Comparison of ENCODE assay signal across 14 cellular contexts in the genomic region with DNA sequence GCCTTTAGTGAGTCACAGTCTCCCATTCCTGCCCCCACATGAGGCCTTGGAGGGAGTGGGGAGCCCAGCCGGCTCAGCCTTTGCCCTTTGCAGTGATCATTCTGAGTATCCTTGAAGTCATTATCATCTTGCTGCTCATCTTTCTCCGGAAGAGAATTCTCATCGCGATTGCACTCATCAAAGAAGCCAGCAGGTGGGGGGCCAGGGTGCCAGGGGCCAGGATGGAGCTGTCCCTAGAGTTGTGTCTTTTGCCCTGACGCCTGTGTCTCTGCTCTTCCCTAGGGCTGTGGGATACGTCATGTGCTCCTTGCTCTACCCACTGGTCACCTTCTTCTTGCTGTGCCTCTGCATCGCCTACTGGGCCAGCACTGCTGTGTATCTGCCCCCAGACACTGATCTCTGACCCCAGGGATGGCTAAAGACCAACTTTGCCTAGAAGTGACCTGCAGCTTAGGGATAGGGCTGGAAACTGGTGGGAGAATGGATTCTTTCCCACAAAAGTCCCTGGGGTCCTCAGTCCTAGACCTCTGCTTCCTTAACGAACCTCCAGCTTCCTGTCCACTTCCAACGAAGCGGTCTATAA. TPM values are rescaled to one million over a fixed set of nuclear protein-coding genes. Genes with fewer than 3 reads are reported as not detected.
DNase-seq lines count a peak whose midpoint lies in the region; ATAC-seq and TF ChIP-seq lines count a peak whose summit lies in the region.
"Had no signal": no experiment of that assay in that cellular context is flagged by ENCODE, and none has a peak within 500 bp of the region (broad histone marks: within the 10 kb centered on the region; RNA-seq: fewer than 3 reads in every experiment).

No MANE protein-coding gene starts in this region.

- no peak overlapping the region for H2AFZ ChIP-seq in GM23338

- H3K27ac ChIP-seq in GM23338 (ENCODE audit: low read depth) (no peak overlapping the region), endodermal cell (ENCODE audit: low read depth, low read length) (no peak overlapping the region), spleen (peak overlapping the region in 6 of 8 donors; percentile 31 to 69 (median 56))
- H3K27ac ChIP-seq: BLaER1 had no signal

- H3K9me2 ChIP-seq in GM23338 (ENCODE audit: insufficient read depth) = no peaks in the 10 kb centered on the region

- H3K9me3 Mint-ChIP-seq in CD14-positive monocyte = no peaks in the 10 kb centered on the region
- no peaks in the 10 kb centered on the region; the same call in 2 of the 3 replicates for H3K9me3 Mint-ChIP-seq in GM23338
- H3K9me3 Mint-ChIP-seq in endodermal cell = no peaks in the 10 kb centered on the region

- ATAC-seq in GM23338 = no peak

- H3F3A ChIP-seq in GM23338 (replicated peaks; ENCODE audit: low read depth) = peaks cover 7% of the 10 kb centered on the region; the same call in 1 of the 2 replicates

- peaks cover 4% of the 10 kb centered on the region; the same call in 1 of the 2 replicates for H4K20me1 ChIP-seq in GM23338 (replicated peaks; ENCODE audit: insufficient read depth)

- no peak overlapping the region for H3K9ac ChIP-seq in endodermal cell (ENCODE audit: extremely low read depth, low read length, poor library complexity, severe bottlenecking)
- H3K9ac ChIP-seq: BLaER1 had no signal

- 91 to 95% methylated on average over 8 to 10 of the region's 10 CpGs for WGBS in endodermal cell (ENCODE audit: insufficient coverage in 1 of 2, insufficient read length in 1 of 2), 2 experiments
- 71 to 82% (median 80%) methylated on average over 10 of the region's 10 CpGs for WGBS in spleen, 5 donors

- H3K27me3 ChIP-seq in GM23338 (ENCODE audit: insufficient read depth) (no peaks in the 10 kb centered on the region), endodermal cell (ENCODE audit: control insufficient read depth, insufficient read depth, low read length, poor library complexity, severe bottlenecking) (no peaks in the 10 kb centered on the region), spleen (replicated peaks in 1 of 7) (no peaks in the 10 kb centered on the region)
- H3K27me3 ChIP-seq: BLaER1 had no signal

- no peak for TF ChIP-seq CTCF in CD14-positive monocyte (IDR thresholded peaks at IDR 0.05)
- TF ChIP-seq CTCF in GM23338 (conservative IDR thresholded peaks at IDR 0.05; ENCODE audit: low read depth in 2 of 2) = no peak
- TF ChIP-seq CTCF in endodermal cell (conservative IDR thresholded peaks at IDR 0.05) = peak; percentile 12
- TF ChIP-seq CTCF in spleen (IDR thresholded peaks at IDR 0.05 in 8 of 11, conservative IDR thresholded peaks at IDR 0.05 in 3 of 11) = no peak

- H3K36me3 ChIP-seq in GM23338 (ENCODE audit: insufficient read depth) = peaks cover 16% of the 10 kb centered on the region; the same call in 1 of the 2 replicates
- H3K36me3 ChIP-seq in endodermal cell (ENCODE audit: control insufficient read depth, insufficient read depth, low read length) = peaks cover 59% of the 10 kb centered on the region
- H3K36me3 ChIP-seq in spleen = peaks cover 0 to 100% (median 98%) of the 10 kb centered on the region in 6 donors

- H3K27me3 Mint-ChIP-seq in CD14-positive monocyte (ENCODE audit: low read depth in 3 of 3) (peaks cover 0 to 5% (median 2%) of the 10 kb centered on the region in 3 donors), GM23338 (ENCODE audit: insufficient read depth, low read depth, poor library complexity) (peaks cover 8% of the 10 kb centered on the region), endodermal cell (ENCODE audit: insufficient read depth) (no peaks in the 10 kb centered on the region)

- DNase-seq in CD14-positive monocyte (ENCODE audit: low spot score) = no peak
- peak; percentile 31 for DNase-seq in GM23338 (ENCODE audit: low spot score)
- DNase-seq in endodermal cell = no peak
- DNase-seq in spleen = no peak
- no peak for DNase-seq in activated CD4-positive, alpha-beta T cell treated with anti-CD3 and anti-CD28 coated beads for 48 hours
- no peak for DNase-seq in NCI-H345 treated with DMSO at 0.1 percent for 48 hours (lab: John Stamatoyannopoulos, UW; ENCODE audit: unreplicated experiment)
- no peak for DNase-seq in central memory CD4-positive, alpha-beta T cell
- DNase-seq: COR-L47; KBM-7; NCI-H1417; NCI-H187 treated with DMSO at 0.1 percent for 48 hours; NCI-H446; NK-92 treated with Interleukin-12 subunit alpha and Interleukin-12 subunit beta, amount 100 ng/mL, for 24 hours had no signal

- no peak for TF ChIP-seq POLR2A in spleen (IDR thresholded peaks at IDR 0.05)

- H3K27ac Mint-ChIP-seq in CD14-positive monocyte = peak overlapping the region in 6 of 7 donors; percentile 58 to 87 (median 80)
- no peak overlapping the region; the same call in 1 of the 2 replicates for H3K27ac Mint-ChIP-seq in GM23338
- H3K27ac Mint-ChIP-seq in endodermal cell = no peak overlapping the region

- H3K36me3 Mint-ChIP-seq in CD14-positive monocyte (peaks cover 67 to 90% of the 10 kb centered on the region in 2 donors), GM23338 (ENCODE audit: low read depth) (peaks cover 84% of the 10 kb centered on the region), endodermal cell (ENCODE audit: low read depth) (peaks cover 71% of the 10 kb centered on the region)

- H3K4me1 ChIP-seq in GM23338 (ENCODE audit: insufficient read depth) = no peaks in the 10 kb centered on the region
- no peaks in the 10 kb centered on the region for H3K4me1 ChIP-seq in endodermal cell (ENCODE audit: control insufficient read depth, insufficient read depth, low read length)
- peaks cover 0 to 69% (median 50%) of the 10 kb centered on the region in 6 donors for H3K4me1 ChIP-seq in spleen

- H3K9me3 ChIP-seq in endodermal cell (ENCODE audit: control insufficient read depth, low read length) (no peaks in the 10 kb centered on the region), spleen (no peaks in the 10 kb centered on the region)
- H3K9me3 ChIP-seq: BLaER1 had no signal

- H3K4me3 ChIP-seq in GM23338 (no peak overlapping the region), endodermal cell (ENCODE audit: low read length) (no peak overlapping the region), spleen (no peak overlapping the region)
- H3K4me3 ChIP-seq: BLaER1 had no signal

- H3K4me3 Mint-ChIP-seq in CD14-positive monocyte = peak overlapping the region in 1 of 2 donors; percentile 37
- no peak overlapping the region for H3K4me3 Mint-ChIP-seq in GM23338
- H3K4me3 Mint-ChIP-seq in endodermal cell = no peak overlapping the region

- H3K4me1 Mint-ChIP-seq in CD14-positive monocyte (peaks cover 52% of the 10 kb centered on the region), GM23338 (peaks cover 8% of the 10 kb centered on the region; the same call in 2 of the 3 replicates), endodermal cell (no peaks in the 10 kb centered on the region)

- H3K79me2 ChIP-seq in GM23338 (replicated peaks; ENCODE audit: insufficient read depth) = no peaks in the 10 kb centered on the region

- H3K4me2 ChIP-seq in GM23338 = no peak overlapping the region
- H3K4me2 ChIP-seq: BLaER1 had no signal

- intact Hi-C loops in CD14-positive monocyte (cut with micrococcal nuclease) (loop anchor here in 1 of 2 donors (5.0 kb wide), 1 partner anchor 33 kb away; no protein-coding TSS in a partner anchor), spleen (cut with DNase I; ENCODE audit: low total_unique reads) (no loop called here)

RNA-seq across cellular contexts. Expression of gene SLC44A2, which starts 9.6 kb away (rescaled TPM):
- polyA plus RNA-seq in CD14-positive monocyte (10 to 100 TPM; 43.5 to 95.9 TPM), GM23338 (2016; fragmentation: Nextera tagmentation; extraction: Ambion mirVana) (41.2 and 43.2 TPM in 2 replicates), spleen (100 to 1,000 TPM; 108 to 128 (median 125) TPM)
- 62.2 and 65.0 TPM in 2 replicates for total RNA-seq in GM23338 (2014; rRNA removed; shearing (Covaris generic))
- total RNA-seq in endodermal cell (100 to 1,000 TPM; 106 to 240 TPM), spleen (100 to 1,000 TPM; 199 to 358 (median 274) TPM)
- polyA plus RNA-seq in endodermal cell (2013, experiment 1 of 2) = 160 TPM
- polyA plus RNA-seq in endodermal cell (2013, experiment 2 of 2) = 130 TPM

RNA-seq across cellular contexts. Expression of gene ILF3, which starts 19.2 kb away (rescaled TPM):
- polyA plus RNA-seq in CD14-positive monocyte (10 to 100 TPM; 34.4 to 48.1 TPM), GM23338 (2016; fragmentation: Nextera tagmentation; extraction: Ambion mirVana) (616 and 625 TPM in 2 replicates), spleen (100 to 1,000 TPM in 2 of 3 donors, 10 to 100 TPM in 1; 82.9 to 152 (median 143) TPM)
- total RNA-seq in GM23338 (2014; rRNA removed; shearing (Covaris generic)) = 544 and 573 TPM in 2 replicates
- total RNA-seq in endodermal cell (100 to 1,000 TPM; 625 to 629 TPM), spleen (100 to 1,000 TPM; 150 to 264 (median 221) TPM)
- polyA plus RNA-seq in endodermal cell (2013, experiment 1 of 2) = 488 TPM
- 451 TPM for polyA plus RNA-seq in endodermal cell (2013, experiment 2 of 2)

RNA-seq across cellular contexts. Expression of gene AP1M2, which starts 47.9 kb away (rescaled TPM):
- polyA plus RNA-seq in CD14-positive monocyte (under 1 TPM in 1 of 2 donors, not detected in 1; 0.36 TPM), GM23338 (2016; fragmentation: Nextera tagmentation; extraction: Ambion mirVana) (128 and 141 TPM in 2 replicates), spleen (under 1 TPM; 0.09 to 0.83 (median 0.74) TPM)
- 158 and 165 TPM in 2 replicates for total RNA-seq in GM23338 (2014; rRNA removed; shearing (Covaris generic))
- total RNA-seq in endodermal cell (100 to 1,000 TPM; 132 to 146 TPM), spleen (1 to 10 TPM in 3 of 7 donors, under 1 TPM in 3, not detected in 1; 0.65 to 2.1 (median 0.93) TPM)
- 4.8 TPM for polyA plus RNA-seq in endodermal cell (2013, experiment 1 of 2)
- polyA plus RNA-seq in endodermal cell (2013, experiment 2 of 2) = 4.2 TPM

Comparison
In these comparisons a context has a peak if more than half of its experiments do, and no peak if none do; other contexts are left out.
1. H3K27ac Mint-ChIP-seq: peak in CD14-positive monocyte (6 of 7); none in GM23338 (single experiment) and endodermal cell (single experiment).
2. H3K27ac ChIP-seq: peak in spleen (6 of 8); none in GM23338 (single experiment) and endodermal cell (single experiment).
3. RNA of gene AP1M2, which starts 47.9 kb away (total RNA-seq): 158 to 165 TPM in GM23338 and 132 to 146 TPM in endodermal cell; 0.65 to 2.1 TPM in spleen; every median in the first group is over 10 times any median in the second.